Comparison of ENCODE assay signal across 14 cellular contexts in the genomic region with DNA sequence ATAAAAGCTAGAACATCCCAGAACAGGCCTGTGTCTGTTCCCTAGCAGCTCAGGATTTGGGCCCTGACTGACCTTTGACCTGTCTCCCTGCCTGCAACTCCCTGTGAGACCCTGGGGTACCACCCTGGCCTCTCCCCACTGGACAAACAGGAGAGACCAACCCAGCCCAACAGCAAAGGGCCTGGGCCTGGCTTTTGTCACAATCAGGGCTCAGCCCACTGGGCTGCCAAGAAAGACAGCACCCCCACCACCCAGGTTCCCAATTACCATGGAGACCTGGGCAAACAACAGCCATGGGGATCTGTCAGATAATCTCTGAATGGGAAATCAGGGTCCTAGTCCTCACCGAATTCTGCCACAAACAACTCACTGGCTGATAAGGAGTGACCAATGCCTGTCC. TPM values are rescaled to one million over a fixed set of nuclear protein-coding genes. Genes with fewer than 3 reads are reported as not detected.
DNase-seq lines count a peak whose midpoint lies in the region; ATAC-seq and TF ChIP-seq lines count a peak whose summit lies in the region.
"Had no signal": no experiment of that assay in that cellular context is flagged by ENCODE, and none has a peak within 500 bp of the region (broad histone marks: within the 10 kb centered on the region; RNA-seq: fewer than 3 reads in every experiment).

No MANE protein-coding gene starts in this region.

- TF ChIP-seq RAD21 in IMR-90 (IDR thresholded peaks at IDR 0.05; ENCODE audit: low read length) = no peak

- H3K4ac ChIP-seq in IMR-90 (ENCODE audit: low read depth, low read length) = no peak overlapping the region

- H3K56ac ChIP-seq in IMR-90 (ENCODE audit: extremely low read depth, insufficient read depth, low read length) = no peak overlapping the region

- H2BK5ac ChIP-seq in IMR-90 (ENCODE audit: low read depth, low read length, poor library complexity, severe bottlenecking) = no peak overlapping the region

- TF ChIP-seq CTCF in IMR-90 (conservative IDR thresholded peaks at IDR 0.05; ENCODE audit: low read depth, low read length) (no peak), coronary artery (IDR thresholded peaks at IDR 0.05) (no peak), smooth muscle cell (IDR thresholded peaks at IDR 0.05; ENCODE audit: borderline replicate concordance, insufficient read depth, poor library complexity, severe bottlenecking) (no peak), MM.1S (IDR thresholded peaks at IDR 0.05; ENCODE audit: low read length) (no peak), esophagus squamous epithelium (IDR thresholded peaks at IDR 0.05) (no peak)

- no peaks in the 10 kb centered on the region for H3K9me3 ChIP-seq in IMR-90 (ENCODE audit: control insufficient read depth, insufficient read depth, low read length)
- no peaks in the 10 kb centered on the region for H3K9me3 ChIP-seq in mucosa of stomach (ENCODE audit: control insufficient read depth, low read length)
- no peaks in the 10 kb centered on the region for H3K9me3 ChIP-seq in smooth muscle cell (replicated peaks; ENCODE audit: low read depth)
- H3K9me3 ChIP-seq in MM.1S (replicated peaks; ENCODE audit: insufficient read depth, low read length) = no peaks in the 10 kb centered on the region
- H3K9me3 ChIP-seq in esophagus squamous epithelium = no peaks in the 10 kb centered on the region
- H3K9me3 ChIP-seq: BLaER1 had no signal

- no peak overlapping the region for H2BK120ac ChIP-seq in IMR-90 (ENCODE audit: low read depth, low read length)

- in situ Hi-C loops in IMR-90 (cut with MboI; ENCODE audit: low sequenced_read_pairs) = no loop called here

- no peak overlapping the region for H2BK20ac ChIP-seq in IMR-90 (ENCODE audit: low read depth, low read length)

- no peak overlapping the region for H3K18ac ChIP-seq in IMR-90 (ENCODE audit: low read depth, low read length)

- H3K4me3 ChIP-seq in IMR-90 (ENCODE audit: insufficient read depth, low read depth, low read length) (no peak overlapping the region), coronary artery (no peak overlapping the region), mucosa of stomach (ENCODE audit: low read length) (no peak overlapping the region), smooth muscle cell (no peak overlapping the region), MM.1S (ENCODE audit: low read length) (no peak overlapping the region), esophagus squamous epithelium (no peak overlapping the region)
- H3K4me3 ChIP-seq: BLaER1 had no signal

- intact Hi-C loops in IMR-90 (cut with micrococcal nuclease) (no loop called here), esophagus squamous epithelium (cut with DNase I) (no loop called here)

- peak overlapping the region; percentile 58 for H2AFZ ChIP-seq in IMR-90 (replicated peaks; ENCODE audit: low read length, poor library complexity)
- no peak overlapping the region for H2AFZ ChIP-seq in smooth muscle cell (ENCODE audit: low read depth)
- H2AFZ ChIP-seq in MM.1S (ENCODE audit: low read length) = no peak overlapping the region

- H4K91ac ChIP-seq in IMR-90 (ENCODE audit: insufficient read depth, low read depth, low read length) = no peak overlapping the region

- no peak overlapping the region for H3K27ac ChIP-seq in IMR-90 (ENCODE audit: insufficient read depth, low read length)
- no peak overlapping the region for H3K27ac ChIP-seq in coronary artery
- H3K27ac ChIP-seq in smooth muscle cell (ENCODE audit: low read depth) = no peak overlapping the region
- H3K27ac ChIP-seq in MM.1S (ENCODE audit: low read length) = no peak overlapping the region
- H3K27ac ChIP-seq in esophagus squamous epithelium = no peak overlapping the region
- H3K27ac ChIP-seq: BLaER1 had no signal

- H3K79me1 ChIP-seq in IMR-90 (ENCODE audit: low read depth in 1 of 2, low read length in 2 of 2) = no peaks in the 10 kb centered on the region

- no peak overlapping the region for H2AK9ac ChIP-seq in IMR-90 (replicated peaks; ENCODE audit: low read depth, low read length, poor library complexity)

- H3K4me1 ChIP-seq in IMR-90 (ENCODE audit: control insufficient read depth, insufficient read depth, low read length) = no peaks in the 10 kb centered on the region
- peaks cover 75% of the 10 kb centered on the region for H3K4me1 ChIP-seq in mucosa of stomach (ENCODE audit: control insufficient read depth, insufficient read depth, low read length)
- H3K4me1 ChIP-seq in smooth muscle cell (ENCODE audit: low read depth) = peaks cover 14% of the 10 kb centered on the region
- H3K4me1 ChIP-seq in MM.1S (ENCODE audit: low read length) = peaks cover 5% of the 10 kb centered on the region; the same call in 1 of the 2 replicates
- H3K4me1 ChIP-seq in esophagus squamous epithelium = peaks cover 9 to 49% (median 23%) of the 10 kb centered on the region in 3 donors

- no CpG with 5 or more reads among the region's 1 CpG for WGBS in IMR-90 (ENCODE audit: extremely low coverage in 2 of 2, insufficient read length in 1 of 2), 2 experiments
- WGBS in smooth muscle cell (ENCODE audit: low lambda C conversion rate) = 35% methylated on average over 1 of the region's 1 CpG
- WGBS in esophagus squamous epithelium, 2 donors = 100% methylated on average over 1 of the region's 1 CpG

- no peak overlapping the region for H3K14ac ChIP-seq in IMR-90 (replicated peaks; ENCODE audit: low read depth, low read length)

- no peaks in the 10 kb centered on the region for H3K9me1 ChIP-seq in IMR-90 (ENCODE audit: insufficient read depth, low read length)

- H4K8ac ChIP-seq in IMR-90 (ENCODE audit: low read depth in 2 of 2, low read length in 2 of 2) = no peak overlapping the region

- dilution Hi-C loops in IMR-90 (cut with HindIII; ENCODE audit: low sequenced_read_pairs, unreplicated experiment) = no loop called here

- CTCF ChIA-PET in IMR-90 (lab: Yijun Ruan, JAX) = no interaction called here

- H3K4me2 ChIP-seq in IMR-90 (ENCODE audit: low read depth, low read length) = no peak overlapping the region
- no peak overlapping the region for H3K4me2 ChIP-seq in smooth muscle cell
- no peak overlapping the region for H3K4me2 ChIP-seq in MM.1S (ENCODE audit: low read depth, low read length)
- H3K4me2 ChIP-seq: BLaER1 had no signal

- ATAC-seq in IMR-90 (ENCODE audit: low read depth) (no peak), GM21381 (IDR thresholded peaks at IDR 0.05; ENCODE audit: unreplicated experiment) (no peak)

- H2BK15ac ChIP-seq in IMR-90 (ENCODE audit: low read depth, low read length) = no peak overlapping the region

- H3K27me3 ChIP-seq in IMR-90 (ENCODE audit: control insufficient read depth, insufficient read depth, low read length) (peaks cover 4% of the 10 kb centered on the region; the same call in 1 of the 2 replicates), mucosa of stomach (ENCODE audit: control insufficient read depth, insufficient read depth, low read length) (no peaks in the 10 kb centered on the region), smooth muscle cell (ENCODE audit: low read depth) (no peaks in the 10 kb centered on the region), MM.1S (replicated peaks; ENCODE audit: insufficient read depth, low read length) (no peaks in the 10 kb centered on the region), esophagus squamous epithelium (no peaks in the 10 kb centered on the region)
- H3K27me3 ChIP-seq: BLaER1 had no signal

- H3K23ac ChIP-seq in IMR-90 (ENCODE audit: low read depth, low read length) = no peak overlapping the region

- H3F3A ChIP-seq in smooth muscle cell (ENCODE audit: low read depth) (no peaks in the 10 kb centered on the region), MM.1S (ENCODE audit: insufficient read depth, low read length) (no peaks in the 10 kb centered on the region)

- BruUV-seq in IMR-90 (replicated peaks; lab: Mats Ljungman, UMichigan) = no TSS peak

- H3K9ac ChIP-seq in IMR-90 (ENCODE audit: low read depth, low read length) = no peak overlapping the region
- H3K9ac ChIP-seq in mucosa of stomach (ENCODE audit: low read length) = peak overlapping the region; percentile 22
- H3K9ac ChIP-seq in smooth muscle cell (ENCODE audit: low read depth) = no peak overlapping the region
- H3K9ac ChIP-seq in MM.1S (ENCODE audit: low read length) = no peak overlapping the region
- H3K9ac ChIP-seq: BLaER1 had no signal

- POLR2A ChIA-PET in IMR-90 (lab: Charles Lee; ENCODE audit: unreplicated experiment) = no interaction called here

- H4K5ac ChIP-seq in IMR-90 (ENCODE audit: low read depth, low read length) = no peak overlapping the region

- no peaks in the 10 kb centered on the region for H3K9me2 ChIP-seq in MM.1S (replicated peaks; ENCODE audit: insufficient read depth, low read length)

- H3K36me3 ChIP-seq in IMR-90 (ENCODE audit: control insufficient read depth, insufficient read depth, low read length) (no peaks in the 10 kb centered on the region), mucosa of stomach (ENCODE audit: control insufficient read depth, insufficient read depth, low read length) (no peaks in the 10 kb centered on the region), smooth muscle cell (ENCODE audit: low read depth) (no peaks in the 10 kb centered on the region), MM.1S (replicated peaks; ENCODE audit: insufficient read depth, low read length) (no peaks in the 10 kb centered on the region), esophagus squamous epithelium (no peaks in the 10 kb centered on the region)
- H3K36me3 ChIP-seq: BLaER1 had no signal

- DNase-seq in D341Med (ENCODE audit: low spot score) (peak; percentile 10), IMR-90 (no peak), coronary artery (ENCODE audit: low spot score) (peak; percentile 66), smooth muscle cell (lab: John Stamatoyannopoulos, UW; ENCODE audit: unreplicated experiment) (no peak), MM.1S (no peak), esophagus squamous epithelium (lab: John Stamatoyannopoulos, UW) (no peak)
- DNase-seq: DMS 273 treated with DMSO at 0.1 percent for 48 hours, HCEC 1CT, NCI-H1436 treated with DMSO at 0.1 percent for 48 hours, NCI-H2081, NCI-H524 treated with DMSO at 0.1 percent for 48 hours had no signal

- H2AK5ac ChIP-seq in IMR-90 (ENCODE audit: low read depth, low read length) = no peak overlapping the region; the same call in 1 of the 2 replicates

- no peak for TF ChIP-seq POLR2A in IMR-90 (IDR thresholded peaks at IDR 0.05; ENCODE audit: low read depth, low read length)
- TF ChIP-seq POLR2A in esophagus squamous epithelium (IDR thresholded peaks at IDR 0.05) = no peak

- no peaks in the 10 kb centered on the region for H3K79me2 ChIP-seq in smooth muscle cell (ENCODE audit: low read depth)
- no peaks in the 10 kb centered on the region for H3K79me2 ChIP-seq in MM.1S (ENCODE audit: low read length)

- H4K20me1 ChIP-seq in IMR-90 (ENCODE audit: insufficient read depth, low read length) = no peaks in the 10 kb centered on the region; the same call in 1 of the 2 replicates
- no peaks in the 10 kb centered on the region for H4K20me1 ChIP-seq in smooth muscle cell (ENCODE audit: low read depth)
- no peaks in the 10 kb centered on the region for H4K20me1 ChIP-seq in MM.1S (ENCODE audit: insufficient read depth, low read length)
- H4K20me1 ChIP-seq: BLaER1 had no signal

RNA-seq across cellular contexts. Expression of gene PLLP, which starts 11.1 kb away (rescaled TPM):
- total RNA-seq in IMR-90 (2012; rRNA removed) = not detected in 2 replicates
- 0.05 TPM in 1 of 2 replicates, not detected in the other for polyA plus RNA-seq in IMR-90 (2012; rRNA removed)
- polyA plus RNA-seq in IMR-90 (2012; cell fraction: cytosol; rRNA removed) = 0.04 TPM in 1 of 2 replicates, not detected in the other
- not detected in 2 replicates for polyA plus RNA-seq in IMR-90 (2012; cell fraction: nucleus; rRNA removed; ENCODE audit: low replicate concordance)
- total RNA-seq in smooth muscle cell = 0.81 TPM in 1 of 2 replicates, not detected in the other
- polyA plus RNA-seq in smooth muscle cell = 0.33 and 0.59 TPM in 2 replicates
- 10 to 100 TPM; 15.5 to 38.5 (median 31.5) TPM for total RNA-seq in esophagus squamous epithelium

RNA-seq across cellular contexts. Expression of gene ARL2BP, which starts 28.3 kb away (rescaled TPM):
- total RNA-seq in IMR-90 (2012; rRNA removed) = 73.7 and 77.8 TPM in 2 replicates
- polyA plus RNA-seq in IMR-90 (2012; rRNA removed) = 46.8 and 46.9 TPM in 2 replicates
- polyA plus RNA-seq in IMR-90 (2012; cell fraction: cytosol; rRNA removed) = 25.7 and 37.1 TPM in 2 replicates
- 8.1 and 26.0 TPM in 2 replicates for polyA plus RNA-seq in IMR-90 (2012; cell fraction: nucleus; rRNA removed; ENCODE audit: low replicate concordance)
- total RNA-seq in smooth muscle cell = 78.1 and 85.6 TPM in 2 replicates
- polyA plus RNA-seq in smooth muscle cell = 68.9 and 88.0 TPM in 2 replicates
- 10 to 100 TPM; 44.5 to 75.1 (median 54.6) TPM for total RNA-seq in esophagus squamous epithelium

Comparison
In these comparisons a context has a peak if more than half of its experiments do, and no peak if none do; other contexts are left out.
1. DNase-seq: peak in D341Med (single experiment) and coronary artery (single experiment); none in IMR-90 (single experiment), smooth muscle cell (single experiment), MM.1S (single experiment) and esophagus squamous epithelium (single experiment).